Comparison of ENCODE assay signal across 22 cellular contexts in the genomic region with DNA sequence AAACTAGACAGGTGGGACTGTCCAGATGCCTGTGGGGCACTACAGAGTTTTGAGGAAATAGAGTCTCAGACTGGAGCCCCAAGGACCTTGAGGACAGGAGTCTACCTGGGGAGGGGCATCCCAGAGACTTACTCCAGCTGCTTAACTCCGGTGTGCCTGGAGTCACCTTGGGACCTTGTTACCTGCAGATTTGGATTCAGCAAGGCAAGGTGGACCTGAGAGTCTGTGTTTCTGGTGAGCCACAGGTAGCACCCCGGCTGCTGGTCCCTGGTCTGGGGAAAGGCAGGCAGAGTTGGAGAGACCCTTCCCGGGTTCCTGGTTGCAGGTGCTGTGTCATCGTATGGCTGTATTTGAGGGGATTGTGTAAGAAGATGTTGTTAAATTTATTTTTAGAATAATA.
A peak's percentile ranks its signal among the peaks of the same experiment; 100 is the strongest.
DNase-seq lines count a peak whose midpoint lies in the region; ATAC-seq and TF ChIP-seq lines count a peak whose summit lies in the region.
"Had no signal": no experiment of that assay in that cellular context is flagged by ENCODE, and none has a peak within 500 bp of the region (broad histone marks: within the 10 kb centered on the region; RNA-seq: fewer than 3 reads in every experiment).

No MANE protein-coding gene starts in this region.

- no peak for ATAC-seq in HG02798 (IDR thresholded peaks at IDR 0.05; ENCODE audit: poor library complexity, unreplicated experiment)
- no peak for ATAC-seq in activated CD4-positive, CD25-positive, alpha-beta regulatory T cell treated with anti-CD3 and anti-CD28 coated beads, Interleukin-2, amount 50 U/mL, for 24 hours
- ATAC-seq: A549 had no signal

- intact Hi-C loops in dorsolateral prefrontal cortex (cut with DNase I), result loop anchor here in 1 of 2 donors (2.0 kb wide), 1 partner anchor 151 kb away; no protein-coding TSS in a partner anchor
- intact Hi-C loops in spleen (cut with DNase I; ENCODE audit: low total_unique reads), result no loop called here
- intact Hi-C loops in vagina (cut with DNase I), result loop anchor here (5.0 kb wide), 1 partner anchor 76 kb away; no protein-coding TSS in a partner anchor

- no peak for TF ChIP-seq CTCF in dorsolateral prefrontal cortex (IDR thresholded peaks at IDR 0.05 in 54 of 56, conservative IDR thresholded peaks at IDR 0.05 in 2 of 56; ENCODE audit: low read depth in 1 of 56, partially characterized antibody in 56 of 56)
- TF ChIP-seq CTCF in spleen (IDR thresholded peaks at IDR 0.05 in 8 of 11, conservative IDR thresholded peaks at IDR 0.05 in 3 of 11), result no peak
- no peak for TF ChIP-seq CTCF in vagina (IDR thresholded peaks at IDR 0.05)

- DNase-seq in SIG-M5 treated with dmso at 0.1 percent for 504 hours (lab: John Stamatoyannopoulos, UW; ENCODE audit: unreplicated experiment) (peak; percentile 4), SIG-M5 (lab: John Stamatoyannopoulos, UW) (no peak), dorsolateral prefrontal cortex (no peak), spleen (peak; percentile 58), vagina (ENCODE audit: extremely low spot score in 2 of 2) (no peak), GM03348 (ENCODE audit: low spot score) (no peak)
- DNase-seq: 8988T; ACHN; AML-193; BE2C; Calu3; CD4-positive, alpha-beta memory T cell; COR-L47; DMS53; DMS79 treated with DMSO at 0.1 percent for 48 hours; GF-D8; GOT3; HCEC 1CT had no signal

- H3K4me1 ChIP-seq in spleen (peaks cover 0 to 17% (median 7%) of the 10 kb centered on the region in 6 donors), vagina (peaks cover 17% of the 10 kb centered on the region)
- H3K4me1 ChIP-seq: BE2C had no signal

- H3K27ac ChIP-seq in dorsolateral prefrontal cortex (peak overlapping the region in 46 of 59 donors; percentile 0 to 82 (median 62)), spleen (no peak overlapping the region), vagina (peak overlapping the region; percentile 13)
- H3K27ac ChIP-seq: A549; BLaER1 treated with 17β-estradiol and CSF1 and Interleukin-3, amounts not matched to agents 10 nM and 100 nM had no signal

- peak overlapping the region in 1 of 59 donors; percentile 4 for H3K4me3 ChIP-seq in dorsolateral prefrontal cortex
- no peak overlapping the region for H3K4me3 ChIP-seq in spleen
- no peak overlapping the region for H3K4me3 ChIP-seq in vagina
- H3K4me3 ChIP-seq: A549; BLaER1 treated with 17β-estradiol and CSF1 and Interleukin-3, amounts not matched to agents 10 nM and 100 nM had no signal

- H3K9me3 ChIP-seq in spleen (no peaks in the 10 kb centered on the region), vagina (no peaks in the 10 kb centered on the region)
- H3K9me3 ChIP-seq: A549, BE2C had no signal

- H3K36me3 ChIP-seq in spleen, result no peaks in the 10 kb centered on the region
- H3K36me3 ChIP-seq in vagina, result no peaks in the 10 kb centered on the region
- H3K36me3 ChIP-seq: BE2C had no signal

- H3K27me3 ChIP-seq in dorsolateral prefrontal cortex (no peaks in the 10 kb centered on the region), spleen (replicated peaks in 1 of 7) (peaks cover 0 to 8% (median 0%) of the 10 kb centered on the region in 7 donors), vagina (no peaks in the 10 kb centered on the region)
- H3K27me3 ChIP-seq: BE2C; BLaER1 treated with 17β-estradiol and CSF1 and Interleukin-3, amounts not matched to agents 10 nM and 100 nM had no signal

- WGBS in spleen, 5 donors, result 86 to 94% (median 89%) methylated on average over 4 of the region's 4 CpGs

- TF ChIP-seq POLR2A in spleen (IDR thresholded peaks at IDR 0.05) (no peak), vagina (IDR thresholded peaks at IDR 0.05) (no peak)

Comparison
In these comparisons a context has a peak if more than half of its experiments do, and no peak if none do; other contexts are left out.
1. DNase-seq: peak in SIG-M5 treated with dmso at 0.1 percent for 504 hours (single experiment) and spleen (single experiment); none in SIG-M5 (single experiment), dorsolateral prefrontal cortex (0 of 10), vagina (0 of 2) and GM03348 (single experiment).
2. H3K27ac ChIP-seq: peak in dorsolateral prefrontal cortex (46 of 59) and vagina (single experiment); none in spleen (0 of 8).